9 cellular contexts compared by ENCODE assay signal in genomic region chr1:31739281-31739853, GRCh38. TPM values are rescaled to one million over a fixed set of nuclear protein-coding genes. Genes with fewer than 3 reads are reported as not detected.
A peak's percentile ranks its signal among the peaks of the same experiment; 100 is the strongest.
DNase-seq lines count a peak whose midpoint lies in the region; ATAC-seq, FAIRE-seq and TF ChIP-seq lines count a peak whose summit lies in the region.
"Had no signal": no experiment of that assay in that cellular context is flagged by ENCODE, and none has a peak within 500 bp of the region (broad histone marks: within the 10 kb centered on the region; RNA-seq: fewer than 3 reads in every experiment).

No MANE protein-coding gene starts in this region.

- no peak overlapping the region for H3K18ac ChIP-seq in trophoblast cell (ENCODE audit: low read length)

- no peak for TF ChIP-seq CTCF in GM06990 (IDR thresholded peaks at IDR 0.05; ENCODE audit: insufficient read depth, low read length, poor library complexity, severe bottlenecking)

- no peak overlapping the region for H2AFZ ChIP-seq in trophoblast cell (ENCODE audit: insufficient read depth, low read length, poor library complexity)

- POLR2A ChIA-PET in activated naive CD8-positive, alpha-beta T cell treated with anti-CD3 and anti-CD28 coated beads, Interleukin-2, amount 10 ng/mL, durations not matched to agents 7 days and 5 days (lab: Charles Lee), result interaction anchor here (2.2 kb wide), 1 partner anchor 12 kb away, joined by 5 read pairs; no protein-coding TSS in a partner anchor

- H4K91ac ChIP-seq in trophoblast cell (ENCODE audit: low read depth, low read length), result no peak overlapping the region

- H3K9ac ChIP-seq in trophoblast cell (ENCODE audit: low read length), result no peak overlapping the region

- WGBS in trophoblast cell (ENCODE audit: extremely low coverage, insufficient coverage, insufficient read length), result no CpG with 5 or more reads among the region's 16 CpGs

- no peaks in the 10 kb centered on the region for H3K79me2 ChIP-seq in trophoblast cell (ENCODE audit: control insufficient read depth, insufficient read depth, low read length, poor library complexity)

- TF ChIP-seq POLR2A in GM12892 (IDR thresholded peaks at IDR 0.05; ENCODE audit: low read depth, low read length), result no peak

- H3K27ac ChIP-seq in trophoblast cell (ENCODE audit: low read depth, low read length), result no peak overlapping the region
- H3K27ac ChIP-seq: uterus had no signal

- H4K12ac ChIP-seq in trophoblast cell (ENCODE audit: low read depth, low read length), result no peak overlapping the region

- no peak overlapping the region for H3K14ac ChIP-seq in trophoblast cell (ENCODE audit: low read length)

- no peak overlapping the region for H3K4me2 ChIP-seq in trophoblast cell (ENCODE audit: low read length)

- peak; percentile 43 for DNase-seq in GM06990 (ENCODE audit: extremely low read depth, insufficient read length)
- peak; percentile 32 for DNase-seq in T-helper 22 cell (ENCODE audit: low read depth)
- peak; percentile 54 for DNase-seq in activated naive CD8-positive, alpha-beta T cell treated with anti-CD3 and anti-CD28 coated beads, Interleukin-2, amount 10 ng/mL, durations not matched to agents 7 days and 5 days
- DNase-seq in stimulated activated CD4-positive, alpha-beta T cell treated with anti-CD3 and anti-CD28 coated beads, Interleukin-12 subunit alpha, Interleukin-12 subunit beta, amount 100 ng/mL, for 4 hours, result peak; percentile 42
- no peak for DNase-seq in trophoblast cell
- no peak for DNase-seq in GM12892 (ENCODE audit: insufficient read length)
- DNase-seq in cerebellum (ENCODE audit: low spot score), result no peak
- DNase-seq: uterus had no signal

- H4K8ac ChIP-seq in trophoblast cell (ENCODE audit: low read depth, low read length), result no peak overlapping the region

- H3K4me3 ChIP-seq in GM06990 (replicated peaks; ENCODE audit: low read depth, low read length) (no peak overlapping the region), trophoblast cell (ENCODE audit: low read depth, low read length) (no peak overlapping the region)
- H3K4me3 ChIP-seq: uterus had no signal

- no peak for FAIRE-seq in GM12892 (lab: Jason Lieb, UNC)

- H2BK5ac ChIP-seq in trophoblast cell (ENCODE audit: low read depth, low read length, poor library complexity), result no peak overlapping the region

- no peak overlapping the region for H2BK12ac ChIP-seq in trophoblast cell (ENCODE audit: low read length)

- no peaks in the 10 kb centered on the region for H3K79me1 ChIP-seq in trophoblast cell (ENCODE audit: low read length)

- H3K27me3 ChIP-seq in GM06990 (replicated peaks; ENCODE audit: control insufficient read depth, insufficient read depth, low read length) (peaks cover 1% of the 10 kb centered on the region; the same call in 1 of the 2 replicates), trophoblast cell (ENCODE audit: insufficient read depth, low read length) (no peaks in the 10 kb centered on the region)
- H3K27me3 ChIP-seq: uterus had no signal

- H2AK5ac ChIP-seq in trophoblast cell (ENCODE audit: low read length), result no peak overlapping the region

- no peaks in the 10 kb centered on the region for H3K27me3 Mint-ChIP-seq in activated naive CD8-positive, alpha-beta T cell treated with anti-CD3 and anti-CD28 coated beads, Interleukin-2, amount 10 ng/mL, durations not matched to agents 7 days and 5 days

- H3K9me3 ChIP-seq in trophoblast cell (ENCODE audit: insufficient read depth, low read depth, low read length), result no peaks in the 10 kb centered on the region
- H3K9me3 ChIP-seq: uterus had no signal

- H3K9me3 Mint-ChIP-seq in activated naive CD8-positive, alpha-beta T cell treated with anti-CD3 and anti-CD28 coated beads, Interleukin-2, amount 10 ng/mL, durations not matched to agents 7 days and 5 days, result no peaks in the 10 kb centered on the region

- H2BK120ac ChIP-seq in trophoblast cell (ENCODE audit: insufficient read depth, low read length, poor library complexity), result no peak overlapping the region

- H3K4ac ChIP-seq in trophoblast cell (ENCODE audit: low read depth, low read length), result no peak overlapping the region

- no peaks in the 10 kb centered on the region for H3K36me3 Mint-ChIP-seq in activated naive CD8-positive, alpha-beta T cell treated with anti-CD3 and anti-CD28 coated beads, Interleukin-2, amount 10 ng/mL, durations not matched to agents 7 days and 5 days

- peak overlapping the region; percentile 49 for H3K4me3 Mint-ChIP-seq in activated naive CD8-positive, alpha-beta T cell treated with anti-CD3 and anti-CD28 coated beads, Interleukin-2, amount 10 ng/mL, durations not matched to agents 7 days and 5 days

- H3K36me3 ChIP-seq in GM06990 (ENCODE audit: control insufficient read depth, insufficient read depth, low read length) (no peaks in the 10 kb centered on the region), trophoblast cell (ENCODE audit: control insufficient read depth in 1 of 2, insufficient read depth in 2 of 2, low read length in 2 of 2) (peaks cover 0 to 6% of the 10 kb centered on the region in 2 experiments)
- H3K36me3 ChIP-seq: uterus had no signal

- peak overlapping the region; percentile 51 for H3K27ac Mint-ChIP-seq in activated naive CD8-positive, alpha-beta T cell treated with anti-CD3 and anti-CD28 coated beads, Interleukin-2, amount 10 ng/mL, durations not matched to agents 7 days and 5 days

- peak; percentile 80 for ATAC-seq in activated naive CD8-positive, alpha-beta T cell treated with anti-CD3 and anti-CD28 coated beads, Interleukin-2, amount 10 ng/mL, durations not matched to agents 7 days and 5 days (ENCODE audit: low read depth)
- ATAC-seq in GM21515 (IDR thresholded peaks at IDR 0.05; ENCODE audit: unreplicated experiment), result no peak

- H3K4me1 Mint-ChIP-seq in activated naive CD8-positive, alpha-beta T cell treated with anti-CD3 and anti-CD28 coated beads, Interleukin-2, amount 10 ng/mL, durations not matched to agents 7 days and 5 days, result peaks cover 5% of the 10 kb centered on the region

- no peak overlapping the region for H3K23ac ChIP-seq in trophoblast cell (ENCODE audit: low read length)

- no peaks in the 10 kb centered on the region for H3K4me1 ChIP-seq in trophoblast cell (ENCODE audit: control insufficient read depth in 1 of 2, insufficient read depth in 2 of 2, low read length in 2 of 2)
- H3K4me1 ChIP-seq: uterus had no signal

RNA-seq across cellular contexts. Expression of gene ADGRB2, which starts 24.8 kb away (rescaled TPM):
- total RNA-seq in activated naive CD8-positive, alpha-beta T cell treated with anti-CD3 and anti-CD28 coated beads, Interleukin-2, amount 10 ng/mL, durations not matched to agents 7 days and 5 days, result under 1 TPM; 0.74 to 0.75 TPM
- polyA plus RNA-seq in trophoblast cell (2013), result 9.6 and 10.2 TPM in 2 replicates
- polyA plus RNA-seq in GM12892 (2012; ENCODE audit: missing spikeins), result 0.08 TPM
- total RNA-seq in cerebellum, result 34.0 TPM

RNA-seq across cellular contexts. Expression of gene COL16A1, which starts 35.5 kb away (rescaled TPM):
- under 1 TPM in 1 of 2 experiments, not detected in 1; 0.14 TPM for total RNA-seq in activated naive CD8-positive, alpha-beta T cell treated with anti-CD3 and anti-CD28 coated beads, Interleukin-2, amount 10 ng/mL, durations not matched to agents 7 days and 5 days
- polyA plus RNA-seq in trophoblast cell (2013), result 43.1 and 44.2 TPM in 2 replicates
- 0.36 TPM for polyA plus RNA-seq in GM12892 (2012; ENCODE audit: missing spikeins)
- 9.3 TPM for total RNA-seq in cerebellum

Comparison
In these comparisons a context has a peak if more than half of its experiments do, and no peak if none do; other contexts are left out.
1. DNase-seq: peak in GM06990 (single experiment), T-helper 22 cell (single experiment), activated naive CD8-positive, alpha-beta T cell treated with anti-CD3 and anti-CD28 coated beads, Interleukin-2, amount 10 ng/mL, durations not matched to agents 7 days and 5 days (single experiment) and stimulated activated CD4-positive, alpha-beta T cell treated with anti-CD3 and anti-CD28 coated beads, Interleukin-12 subunit alpha, Interleukin-12 subunit beta, amount 100 ng/mL, for 4 hours (single experiment); none in trophoblast cell (0 of 2), GM12892 (single experiment) and cerebellum (single experiment).
2. RNA of gene ADGRB2, which starts 24.8 kb away (total RNA-seq): 34.0 TPM in cerebellum (single experiment); 0.74 to 0.75 TPM in activated naive CD8-positive, alpha-beta T cell treated with anti-CD3 and anti-CD28 coated beads, Interleukin-2, amount 10 ng/mL, durations not matched to agents 7 days and 5 days; every median in the first group is over 10 times any median in the second.